ENCODE assay signal across 15 cellular contexts in the genomic region with DNA sequence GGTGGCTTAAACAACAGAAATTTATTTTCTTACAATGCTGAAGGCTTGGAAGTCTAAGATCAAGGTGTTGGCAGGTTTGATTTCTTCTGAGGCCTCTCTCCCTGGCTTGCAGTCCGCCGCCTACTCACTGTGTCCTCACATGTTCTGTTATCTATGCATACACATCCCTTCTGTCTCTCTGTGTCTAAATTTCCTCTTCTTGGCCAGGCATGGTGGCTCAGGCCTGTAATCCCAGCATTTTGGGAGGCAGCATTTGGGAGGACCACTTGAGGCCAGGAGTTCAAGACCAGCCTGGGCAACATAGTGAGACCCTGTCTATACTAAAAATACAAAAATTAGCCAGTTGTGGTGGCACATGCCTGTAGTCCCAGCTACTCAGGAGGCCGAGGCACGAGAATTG. TPM values are rescaled to one million over a fixed set of nuclear protein-coding genes. Genes with fewer than 3 reads are reported as not detected.
"Had no signal": no experiment of that assay in that cellular context is flagged by ENCODE, and none has a peak within 500 bp of the region (broad histone marks: within the 10 kb centered on the region; RNA-seq: fewer than 3 reads in every experiment).

No MANE protein-coding gene starts in this region.

RNA-seq across cellular contexts. Expression of gene TTC9B, which starts 46.9 kb away (rescaled TPM):
- total RNA-seq: activated CD4-positive, alpha-beta memory T cell treated with anti-CD3 and anti-CD28 coated beads, Interleukin-2, amount 10 ng/mL, durations not matched to agents 7 days and 5 days; activated CD4-positive, alpha-beta T cell treated with anti-CD3 and anti-CD28 coated beads, Interleukin-2, amount 10 ng/mL, durations not matched to agents 7 days and 5 days; activated naive CD4-positive, alpha-beta T cell treated with anti-CD3 and anti-CD28 coated beads, Interleukin-2, amount 50 U/mL, for 72 hours; activated naive CD8-positive, alpha-beta T cell treated with anti-CD3 and anti-CD28 coated beads, Interleukin-2, amount 10 ng/mL, durations not matched to agents 7 days and 5 days; activated T-cell treated with anti-CD3 and anti-CD28 coated beads, Interleukin-2, amount 50 U/mL, for 72 hours; astrocyte; bronchial epithelial cell; cardiac septum; esophagus muscularis mucosa; foreskin keratinocyte; gastrocnemius medialis; heart left ventricle; T-cell; T-helper 2 cell treated with Interferon-gamma antibody and Interleukin-4, amounts not matched to agents 100 ng/mL and 5 ng/mL, for 36 hours; WTC11 had no signal
- polyA plus RNA-seq: foreskin keratinocyte, heart left ventricle had no signal

RNA-seq across cellular contexts. Expression of gene CCNP, which starts 55.2 kb away (rescaled TPM):
- total RNA-seq: activated CD4-positive, alpha-beta memory T cell treated with anti-CD3 and anti-CD28 coated beads, Interleukin-2, amount 10 ng/mL, durations not matched to agents 7 days and 5 days; bronchial epithelial cell; gastrocnemius medialis had no signal
- polyA plus RNA-seq: heart left ventricle had no signal
